In genomic region chr6:42113929-42114636, GRCh38 we compare ENCODE assay signal across 16 cellular contexts. TPM values are rescaled to one million over a fixed set of nuclear protein-coding genes. Genes with fewer than 3 reads are reported as not detected.
DNase-seq lines count a peak whose midpoint lies in the region; ATAC-seq and TF ChIP-seq lines count a peak whose summit lies in the region.
"Had no signal": no experiment of that assay in that cellular context is flagged by ENCODE, and none has a peak within 500 bp of the region (broad histone marks: within the 10 kb centered on the region; RNA-seq: fewer than 3 reads in every experiment).

No MANE protein-coding gene starts in this region.

- no peaks in the 10 kb centered on the region for H3K9me3 ChIP-seq in mucosa of stomach (ENCODE audit: control insufficient read depth, low read length)
- peaks cover 0 to 3% (median 0%) of the 10 kb centered on the region in 4 donors for H3K9me3 ChIP-seq in esophagus muscularis mucosa
- H3K9me3 ChIP-seq in right atrium auricular region = peaks cover 0 to 5% of the 10 kb centered on the region in 2 donors

- intact Hi-C loops in esophagus muscularis mucosa (cut with DNase I) = no loop called here

- H3K36me3 ChIP-seq in mucosa of stomach (ENCODE audit: control insufficient read depth, insufficient read depth, low read length) (peaks cover 6% of the 10 kb centered on the region), esophagus muscularis mucosa (no peaks in the 10 kb centered on the region), right atrium auricular region (no peaks in the 10 kb centered on the region)

- H3K27me3 ChIP-seq in mucosa of stomach (ENCODE audit: control insufficient read depth, insufficient read depth, low read length) (no peaks in the 10 kb centered on the region), esophagus muscularis mucosa (no peaks in the 10 kb centered on the region), right atrium auricular region (no peaks in the 10 kb centered on the region)

- H3K27ac ChIP-seq in esophagus muscularis mucosa (replicated peaks in 1 of 4) (no peak overlapping the region), right atrium auricular region (no peak overlapping the region)

- DNase-seq in EL (peak; percentile 71), NCI-H226 (peak; percentile 33), choroid plexus epithelial cell (ENCODE audit: low read depth) (peak; percentile 50), esophagus muscularis mucosa (ENCODE audit: extremely low spot score) (no peak), right atrium auricular region (ENCODE audit: low spot score) (no peak)
- DNase-seq: Kasumi-1; midbrain; NCI-H2081; posterior cingulate gyrus; stimulated activated CD8-positive, alpha-beta memory T cell treated with anti-CD3 and anti-CD28 coated beads, Interleukin-4, amount 100 ng/mL, for 48 hours; T-cell had no signal

- no peak for TF ChIP-seq CTCF in choroid plexus epithelial cell (conservative IDR thresholded peaks at IDR 0.05; ENCODE audit: low read depth, low read length)
- no peak for TF ChIP-seq CTCF in esophagus muscularis mucosa (IDR thresholded peaks at IDR 0.05)
- TF ChIP-seq CTCF in right atrium auricular region (IDR thresholded peaks at IDR 0.05) = no peak

- no peak for TF ChIP-seq POLR2A in esophagus muscularis mucosa (IDR thresholded peaks at IDR 0.05; ENCODE audit: low read depth)

- H3K4me1 ChIP-seq in mucosa of stomach (ENCODE audit: control insufficient read depth, insufficient read depth, low read length) (peaks cover 57% of the 10 kb centered on the region), esophagus muscularis mucosa (peaks cover 5 to 11% (median 8%) of the 10 kb centered on the region in 4 donors), right atrium auricular region (peaks cover 0 to 8% of the 10 kb centered on the region in 2 donors)

- H3K4me3 ChIP-seq in choroid plexus epithelial cell (ENCODE audit: low read depth, low read length) = no peak overlapping the region
- no peak overlapping the region for H3K4me3 ChIP-seq in mucosa of stomach (ENCODE audit: low read length)
- H3K4me3 ChIP-seq in esophagus muscularis mucosa = no peak overlapping the region
- no peak overlapping the region for H3K4me3 ChIP-seq in right atrium auricular region

- TF ChIP-seq EP300 in esophagus muscularis mucosa (IDR thresholded peaks at IDR 0.05) = no peak

- 86% methylated on average over 5 of the region's 5 CpGs for WGBS in esophagus muscularis mucosa

- H3K9ac ChIP-seq in mucosa of stomach (ENCODE audit: low read length) = peak overlapping the region; percentile 48

- ATAC-seq in GM21447 (IDR thresholded peaks at IDR 0.05; ENCODE audit: unreplicated experiment) = no peak
- no peak for ATAC-seq in GM21529 (IDR thresholded peaks at IDR 0.05; ENCODE audit: unreplicated experiment)
- ATAC-seq: activated CD4-positive, CD25-positive, alpha-beta regulatory T cell treated with anti-CD3 and anti-CD28 coated beads, Interleukin-2, amount 50 U/mL, for 24 hours; T-cell had no signal

RNA-seq across cellular contexts. Expression of gene C6orf132, which starts 28.3 kb away (rescaled TPM):
- total RNA-seq in esophagus muscularis mucosa (1 to 10 TPM in 3 of 4 donors, under 1 TPM in 1; 0.83 to 2.1 (median 1.6) TPM), right atrium auricular region (1 to 10 TPM; 1.9 to 2.8 TPM)

RNA-seq across cellular contexts. Expression of gene GUCA1A, which starts 59.1 kb away (rescaled TPM):
- total RNA-seq in esophagus muscularis mucosa (not detected), right atrium auricular region (not detected)
- total RNA-seq: T-cell, ureter had no signal

Comparison
In these comparisons a context has a peak if more than half of its experiments do, and no peak if none do; other contexts are left out.
1. DNase-seq: peak in EL (single experiment), NCI-H226 (single experiment) and choroid plexus epithelial cell (single experiment); none in esophagus muscularis mucosa (single experiment) and right atrium auricular region (single experiment).